ENCODE assay signal across 8 cellular contexts in the genomic region with DNA sequence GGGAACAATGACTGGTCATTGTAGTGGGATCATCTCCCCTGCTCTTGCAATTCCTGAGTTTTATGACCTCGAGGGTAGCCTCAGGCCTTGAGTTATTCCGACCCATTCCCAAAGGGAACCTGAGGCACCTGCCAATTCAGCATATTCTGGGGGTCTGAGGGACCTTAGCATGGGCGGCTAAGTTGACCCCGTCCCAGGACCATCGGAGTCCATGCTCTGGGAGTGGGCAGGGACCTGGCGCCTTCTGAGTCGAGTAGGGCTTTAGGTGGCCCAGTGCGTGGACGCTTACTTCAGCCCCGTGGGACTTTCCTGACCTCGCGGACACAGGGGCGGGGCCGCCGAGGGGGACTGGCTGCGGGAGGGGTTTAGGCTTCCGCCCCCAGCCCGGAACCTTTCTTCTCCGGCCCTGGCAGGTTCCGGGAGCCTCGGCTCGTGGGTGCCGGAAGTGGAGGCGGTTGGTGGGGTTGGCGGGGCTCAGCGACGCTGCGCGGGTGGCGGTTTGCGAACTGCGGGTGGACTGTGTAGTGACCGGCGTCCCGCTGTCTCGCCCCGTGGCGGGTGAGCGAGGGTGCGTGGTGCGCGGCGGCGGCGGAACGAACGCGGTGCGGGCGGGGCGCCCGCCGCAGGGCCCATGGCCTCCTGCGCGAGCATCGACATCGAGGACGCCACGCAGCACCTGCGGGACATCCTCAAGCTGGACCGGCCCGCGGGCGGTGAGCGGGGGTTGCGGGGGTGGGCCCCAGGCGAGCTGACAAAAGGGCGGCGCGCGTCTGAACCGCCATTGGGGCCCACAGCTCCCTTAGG. TPM values are rescaled to one million over a fixed set of nuclear protein-coding genes. Genes with fewer than 3 reads are reported as not detected.
DNase-seq lines count a peak whose midpoint lies in the region; ATAC-seq and TF ChIP-seq lines count a peak whose summit lies in the region.

EDC4 (plus strand) TSS at position 422 of the 804 bp plus-strand sequence; CDS start at position 632, 210 bp downstream.

- H3K27me3 ChIP-seq in DOHH2 (ENCODE audit: control insufficient read depth, low read length): no peaks in the 10 kb centered on the region
- no peaks in the 10 kb centered on the region for H3K27me3 ChIP-seq in adipocyte (replicated peaks; ENCODE audit: control insufficient read depth, insufficient read depth, low read length)
- H3K27me3 ChIP-seq in cardiac muscle cell: no peaks in the 10 kb centered on the region
- H3K27me3 ChIP-seq in parathyroid adenoma (ENCODE audit: control insufficient read depth, insufficient read depth, low read length): no peaks in the 10 kb centered on the region
- H3K27me3 ChIP-seq in tibial artery: no peaks in the 10 kb centered on the region

- peaks cover 18% of the 10 kb centered on the region for H3F3A ChIP-seq in DOHH2 (ENCODE audit: control insufficient read depth, insufficient read depth)

- H3K9me3 ChIP-seq in DOHH2 (ENCODE audit: control insufficient read depth, insufficient read depth, low read length): no peaks in the 10 kb centered on the region
- H3K9me3 ChIP-seq in adipocyte (ENCODE audit: control insufficient read depth, low read length): no peaks in the 10 kb centered on the region
- no peaks in the 10 kb centered on the region for H3K9me3 ChIP-seq in cardiac muscle cell (ENCODE audit: low read depth)
- no peaks in the 10 kb centered on the region for H3K9me3 ChIP-seq in parathyroid adenoma (ENCODE audit: control insufficient read depth, low read length)
- no peaks in the 10 kb centered on the region for H3K9me3 ChIP-seq in tibial artery

- H2AFZ ChIP-seq in parathyroid adenoma: peak within 1 kb of the TSS; percentile 89

- H3K9ac ChIP-seq in adipocyte (ENCODE audit: low read length): peak within 1 kb of the TSS; percentile 95
- peak within 1 kb of the TSS; percentile 74 for H3K9ac ChIP-seq in parathyroid adenoma

- H3K9me2 ChIP-seq in DOHH2 (replicated peaks; ENCODE audit: control insufficient read depth, low read length): no peaks in the 10 kb centered on the region

- DNase-seq in KBM-7 (peak; percentile 82), T follicular helper cell (ENCODE audit: low read depth) (peak; percentile 75), adipocyte (ENCODE audit: low read depth) (peak; percentile 92), cardiac muscle cell (ENCODE audit: low read depth in 1 of 2, low spot score in 1 of 2) (peak; percentile 75 to 84), tibial artery (peak; percentile 82 to 93)

- TF ChIP-seq CTCF in DOHH2 (IDR thresholded peaks at IDR 0.05; ENCODE audit: low read depth, low read length, poor library complexity, severe bottlenecking) (no peak), cardiac muscle cell (IDR thresholded peaks at IDR 0.05; ENCODE audit: low read depth, low read length) (no peak), parathyroid adenoma (IDR thresholded peaks at IDR 0.05) (no peak), tibial artery (IDR thresholded peaks at IDR 0.05) (no peak)

- peaks cover 59% of the 10 kb centered on the region for H3K36me3 ChIP-seq in DOHH2 (ENCODE audit: control insufficient read depth, low read length)
- H3K36me3 ChIP-seq in adipocyte (ENCODE audit: control insufficient read depth, insufficient read depth, low read length, severe bottlenecking): peaks cover 49% of the 10 kb centered on the region
- peaks cover 36% of the 10 kb centered on the region for H3K36me3 ChIP-seq in cardiac muscle cell
- H3K36me3 ChIP-seq in parathyroid adenoma (ENCODE audit: control insufficient read depth, insufficient read depth, low read length): no peaks in the 10 kb centered on the region
- peaks cover 32 to 60% (median 56%) of the 10 kb centered on the region in 3 donors for H3K36me3 ChIP-seq in tibial artery

- in situ Hi-C loops in KBM-7 (cut with MboI; ENCODE audit: low pct_unique_long_range_greater_than_20kb, low sequenced_read_pairs): no loop called here

- H3K27ac ChIP-seq in DOHH2 (ENCODE audit: low read depth, low read length) (peak within 1 kb of the TSS; percentile 27), cardiac muscle cell (peak within 1 kb of the TSS; percentile 37), parathyroid adenoma (peak within 1 kb of the TSS; percentile 61), tibial artery (peak within 1 kb of the TSS; percentile 90 to 94)

- peaks cover 4% of the 10 kb centered on the region; the same call in 1 of the 2 replicates for H4K20me1 ChIP-seq in DOHH2 (ENCODE audit: control insufficient read depth, insufficient read depth, low read depth, low read length)

- H3K4me1 ChIP-seq in DOHH2 (ENCODE audit: control insufficient read depth, low read length) (peaks cover 22% of the 10 kb centered on the region), adipocyte (ENCODE audit: control insufficient read depth, insufficient read depth, low read length) (peaks cover 21% of the 10 kb centered on the region), cardiac muscle cell (ENCODE audit: low read depth) (peaks cover 4% of the 10 kb centered on the region), parathyroid adenoma (peaks cover 11% of the 10 kb centered on the region), tibial artery (peaks cover 0 to 39% (median 28%) of the 10 kb centered on the region in 4 donors)

- H3K4me3 ChIP-seq in DOHH2 (ENCODE audit: low read length): peak within 1 kb of the TSS; percentile 85
- peak within 1 kb of the TSS; percentile 95 for H3K4me3 ChIP-seq in adipocyte (ENCODE audit: low read length)
- peak within 1 kb of the TSS; percentile 82 for H3K4me3 ChIP-seq in cardiac muscle cell
- peak within 1 kb of the TSS; percentile 72 for H3K4me3 ChIP-seq in parathyroid adenoma (ENCODE audit: low read depth, low read length)
- peak within 1 kb of the TSS; percentile 96 to 99 for H3K4me3 ChIP-seq in tibial artery

- H3K4me2 ChIP-seq in DOHH2 (ENCODE audit: low read length): peak within 1 kb of the TSS; percentile 73
- peak within 1 kb of the TSS; percentile 85 for H3K4me2 ChIP-seq in parathyroid adenoma (ENCODE audit: low read length)

- H3K79me2 ChIP-seq in DOHH2 (ENCODE audit: control insufficient read depth, low read length) (peaks cover 40% of the 10 kb centered on the region), parathyroid adenoma (peaks cover 23% of the 10 kb centered on the region)

- peak; percentile 78 for ATAC-seq in GM21529 (IDR thresholded peaks at IDR 0.05; ENCODE audit: unreplicated experiment)

- intact Hi-C loops in tibial artery (cut with DNase I; ENCODE audit: low total_unique reads): no loop called here

RNA-seq across cellular contexts. Expression of gene EDC4, which starts in this region (rescaled TPM):
- total RNA-seq in cardiac muscle cell: 89.6 and 95.7 TPM in 2 replicates
- polyA plus RNA-seq in cardiac muscle cell: 68.3 and 87.8 TPM in 2 replicates

Comparison
In these comparisons a context has a peak if more than half of its experiments do, and no peak if none do; other contexts are left out.
1. Peak in every context shown above with its lines: DNase-seq, ATAC-seq, H3K4me3 ChIP-seq and H3K27ac ChIP-seq.
2. H3K27ac ChIP-seq: peak in every context shown above with its lines; median percentile 92 in tibial artery; 61 in parathyroid adenoma; 37 in cardiac muscle cell; 27 in DOHH2.